ENCODE assay signal across 1 cellular context in the genomic region with DNA sequence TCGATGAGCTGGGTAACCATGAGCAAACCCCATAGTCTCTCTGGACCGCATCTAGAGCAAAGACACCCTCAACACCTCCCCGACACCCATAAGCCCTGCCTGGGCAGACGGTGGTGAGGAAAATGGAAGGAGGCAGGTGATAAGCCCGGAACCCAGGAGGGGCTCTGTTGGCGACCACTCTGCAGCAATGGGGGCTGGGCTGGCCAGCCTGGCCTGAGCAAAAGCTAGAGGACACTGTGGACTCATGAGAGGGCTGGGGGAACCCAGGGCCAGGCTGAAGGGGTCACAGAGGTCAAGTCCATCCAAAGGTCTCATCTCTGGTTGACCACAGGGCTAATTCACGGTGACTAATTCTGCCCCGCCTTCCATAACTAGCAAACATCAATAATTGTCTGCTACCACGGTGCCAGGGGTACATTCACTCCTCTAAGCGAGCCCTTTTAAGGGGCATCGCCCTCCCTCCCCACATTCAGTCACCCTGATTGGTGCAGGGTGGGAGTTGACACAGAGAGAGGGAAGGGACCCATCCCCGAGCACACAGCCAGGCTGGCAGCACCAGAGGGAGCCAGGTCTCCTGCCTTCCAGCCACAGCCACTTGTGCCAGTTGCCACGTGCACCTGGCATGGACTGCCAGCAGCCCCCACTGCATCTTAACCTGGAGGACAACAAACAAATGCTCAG.
TF ChIP-seq lines count a peak whose summit lies in the region.

No MANE protein-coding gene starts in this region.

TF ChIP-seq in H1, 55 proteins besides CTCF, POLR2A, EP300 and RAD21:
- TF ChIP-seq ASH2L (IDR thresholded peaks at IDR 0.05; ENCODE audit: low read length), result no peak
- TF ChIP-seq, protein P1, sequence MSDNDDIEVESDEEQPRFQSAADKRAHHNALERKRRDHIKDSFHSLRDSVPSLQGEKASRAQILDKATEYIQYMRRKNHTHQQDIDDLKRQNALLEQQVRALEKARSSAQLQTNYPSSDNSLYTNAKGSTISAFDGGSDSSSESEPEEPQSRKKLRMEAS (IDR thresholded peaks at IDR 0.05), result no peak
- TF ChIP-seq NANOG (IDR thresholded peaks at IDR 0.05; ENCODE audit: insufficient read depth, low read depth, low read length, poor library complexity, severe bottlenecking), result no peak
